ENCODE assay signal across 8 cellular contexts in genomic region chr19:10334340-10335148, GRCh38. TPM values are rescaled to one million over a fixed set of nuclear protein-coding genes. Genes with fewer than 3 reads are reported as not detected.
DNase-seq lines count a peak whose midpoint lies in the region; ATAC-seq lines count a peak whose summit lies in the region.

No MANE protein-coding gene starts in this region.

- peak; percentile 9 to 59 (median 17) for DNase-seq in NCI-H1417 (lab: John Stamatoyannopoulos, UW)
- no peak for DNase-seq in NCI-H1417 treated with DMSO at 0.1 percent for 48 hours (lab: John Stamatoyannopoulos, UW)
- DNase-seq in NCI-H2196 (lab: John Stamatoyannopoulos, UW; ENCODE audit: unreplicated experiment), result peak; percentile 89
- peak; percentile 67 to 75 for DNase-seq in activated CD4-positive, alpha-beta T cell treated with anti-CD3 and anti-CD28 coated beads, Interleukin-2, amount 50 U/mL, for 48 hours
- DNase-seq in epithelial cell of prostate (ENCODE audit: low read depth, low spot score), result peak; percentile 46
- DNase-seq in mesenteric fat pad (ENCODE audit: low spot score), result peak; percentile 97
- peak; percentile 33 for DNase-seq in stimulated activated CD8-positive, alpha-beta memory T cell treated with anti-CD3 and anti-CD28 coated beads, Interleukin-7, amount 100 ng/mL, for 24 hours (ENCODE audit: low read depth)

- no peak for ATAC-seq in HG03196 (IDR thresholded peaks at IDR 0.05; ENCODE audit: unreplicated experiment)

- H3K27ac ChIP-seq in epithelial cell of prostate, result peak overlapping the region; percentile 67

RNA-seq across cellular contexts. Expression of gene RAVER1, which starts 1.2 kb away (rescaled TPM):
- 23.0 TPM for total RNA-seq in mesenteric fat pad

RNA-seq across cellular contexts. Expression of gene ICAM3, which starts 4.9 kb away (rescaled TPM):
- total RNA-seq in mesenteric fat pad, result 25.0 TPM

RNA-seq across cellular contexts. Expression of gene FDX2, which starts 18.7 kb away (rescaled TPM):
- 18.2 TPM for total RNA-seq in mesenteric fat pad

RNA-seq across cellular contexts. Expression of gene ZGLP1, which starts 24.9 kb away (rescaled TPM):
- 0.55 TPM for total RNA-seq in mesenteric fat pad

RNA-seq across cellular contexts. Expression of gene ICAM5, which starts 44.8 kb away (rescaled TPM):
- total RNA-seq in mesenteric fat pad, result 1.2 TPM
